Comparison of ENCODE assay signal across 14 cellular contexts in genomic region chr2:23635666-23636340, GRCh38.
DNase-seq lines count a peak whose midpoint lies in the region; ATAC-seq and TF ChIP-seq lines count a peak whose summit lies in the region.
"Had no signal": no experiment of that assay in that cellular context is flagged by ENCODE, and none has a peak within 500 bp of the region (broad histone marks: within the 10 kb centered on the region; RNA-seq: fewer than 3 reads in every experiment).

No MANE protein-coding gene starts in this region.

- H3K27ac Mint-ChIP-seq in glutamatergic neuron (ENCODE audit: unreplicated experiment) (peak overlapping the region; percentile 48), neural progenitor cell (peak overlapping the region; percentile 46)
- no peak overlapping the region for H3K27ac Mint-ChIP-seq in activated CD4-positive, alpha-beta memory T cell treated with anti-CD3 and anti-CD28 coated beads, Interleukin-2, amount 10 ng/mL, durations not matched to agents 7 days and 5 days
- H3K27ac Mint-ChIP-seq: CD4-positive, alpha-beta memory T cell had no signal

- ATAC-seq in left cardiac atrium, result no peak
- ATAC-seq in HG03196 (IDR thresholded peaks at IDR 0.05; ENCODE audit: unreplicated experiment), result no peak

- H3K36me3 ChIP-seq in left ventricle myocardium inferior (no peaks in the 10 kb centered on the region), neural progenitor cell (no peaks in the 10 kb centered on the region), spleen (peaks cover 0 to 3% (median 0%) of the 10 kb centered on the region in 6 donors)
- H3K36me3 ChIP-seq: BE2C had no signal

- no peak overlapping the region for H3K4me3 Mint-ChIP-seq in glutamatergic neuron (ENCODE audit: unreplicated experiment)
- no peak overlapping the region for H3K4me3 Mint-ChIP-seq in neural progenitor cell
- H3K4me3 Mint-ChIP-seq in activated CD4-positive, alpha-beta memory T cell treated with anti-CD3 and anti-CD28 coated beads, Interleukin-2, amount 10 ng/mL, durations not matched to agents 7 days and 5 days, result no peak overlapping the region
- H3K4me3 Mint-ChIP-seq: CD4-positive, alpha-beta memory T cell; GM23338 had no signal

- H3K9ac ChIP-seq in neural progenitor cell, result no peak overlapping the region

- H3K4me1 ChIP-seq in left ventricle myocardium inferior (peaks cover 17% of the 10 kb centered on the region), neural progenitor cell (peaks cover 14% of the 10 kb centered on the region), spleen (peaks cover 0 to 4% (median 0%) of the 10 kb centered on the region in 6 donors)

- H3K27ac ChIP-seq in left ventricle myocardium inferior (replicated peaks), result peak overlapping the region; percentile 75
- no peak overlapping the region for H3K27ac ChIP-seq in neural progenitor cell
- H3K27ac ChIP-seq in spleen, result peak overlapping the region in 1 of 8 donors; percentile 62
- H3K27ac ChIP-seq: C4-2B, HL-60 had no signal

- CTCF ChIA-PET in activated CD4-positive, alpha-beta memory T cell treated with anti-CD3 and anti-CD28 coated beads, Interleukin-2, amount 10 ng/mL, durations not matched to agents 7 days and 5 days (lab: Charles Lee), result no interaction called here

- H3K9me3 Mint-ChIP-seq in glutamatergic neuron (ENCODE audit: unreplicated experiment) (peaks cover 9% of the 10 kb centered on the region), neural progenitor cell (no peaks in the 10 kb centered on the region)
- no peaks in the 10 kb centered on the region for H3K9me3 Mint-ChIP-seq in activated CD4-positive, alpha-beta memory T cell treated with anti-CD3 and anti-CD28 coated beads, Interleukin-2, amount 10 ng/mL, durations not matched to agents 7 days and 5 days
- H3K9me3 Mint-ChIP-seq: CD4-positive, alpha-beta memory T cell; GM23338 had no signal

- H3K4me1 Mint-ChIP-seq in glutamatergic neuron (ENCODE audit: low read depth, unreplicated experiment), result peaks cover 17% of the 10 kb centered on the region
- H3K4me1 Mint-ChIP-seq in neural progenitor cell, result peaks cover 29% of the 10 kb centered on the region
- no peaks in the 10 kb centered on the region for H3K4me1 Mint-ChIP-seq in activated CD4-positive, alpha-beta memory T cell treated with anti-CD3 and anti-CD28 coated beads, Interleukin-2, amount 10 ng/mL, durations not matched to agents 7 days and 5 days
- H3K4me1 Mint-ChIP-seq: CD4-positive, alpha-beta memory T cell had no signal

- peaks cover 14% of the 10 kb centered on the region for H3F3A ChIP-seq in neural progenitor cell (ENCODE audit: low read depth)

- POLR2A ChIA-PET in activated CD4-positive, alpha-beta memory T cell treated with anti-CD3 and anti-CD28 coated beads, Interleukin-2, amount 10 ng/mL, durations not matched to agents 7 days and 5 days (lab: Charles Lee), result no interaction called here

- H2AFZ ChIP-seq in neural progenitor cell (replicated peaks), result no peak overlapping the region
- H2AFZ ChIP-seq: GM23338 had no signal

- H4K20me1 ChIP-seq in neural progenitor cell (ENCODE audit: low read depth), result no peaks in the 10 kb centered on the region

- no peaks in the 10 kb centered on the region for H3K27me3 ChIP-seq in left ventricle myocardium inferior (ENCODE audit: low read depth)
- H3K27me3 ChIP-seq in neural progenitor cell, result no peaks in the 10 kb centered on the region
- no peaks in the 10 kb centered on the region for H3K27me3 ChIP-seq in spleen (replicated peaks in 1 of 7)
- H3K27me3 ChIP-seq: BE2C had no signal

- H3K27me3 Mint-ChIP-seq in glutamatergic neuron (ENCODE audit: unreplicated experiment), result no peaks in the 10 kb centered on the region
- no peaks in the 10 kb centered on the region for H3K27me3 Mint-ChIP-seq in neural progenitor cell (ENCODE audit: insufficient read depth, low read depth)
- peaks cover 1% of the 10 kb centered on the region for H3K27me3 Mint-ChIP-seq in activated CD4-positive, alpha-beta memory T cell treated with anti-CD3 and anti-CD28 coated beads, Interleukin-2, amount 10 ng/mL, durations not matched to agents 7 days and 5 days
- H3K27me3 Mint-ChIP-seq: CD4-positive, alpha-beta memory T cell had no signal

- no peak overlapping the region for H3K4me2 ChIP-seq in neural progenitor cell
- H3K4me2 ChIP-seq: GM23338 had no signal

- H3K79me2 ChIP-seq in neural progenitor cell (ENCODE audit: low read depth), result no peaks in the 10 kb centered on the region

- intact Hi-C loops in left ventricle myocardium inferior (cut with micrococcal nuclease) (no loop called here), left cardiac atrium (cut with DNase I) (no loop called here), spleen (cut with DNase I; ENCODE audit: low total_unique reads) (no loop called here)

- no peaks in the 10 kb centered on the region for H3K36me3 Mint-ChIP-seq in glutamatergic neuron (ENCODE audit: unreplicated experiment)
- peaks cover 7% of the 10 kb centered on the region for H3K36me3 Mint-ChIP-seq in neural progenitor cell
- H3K36me3 Mint-ChIP-seq in activated CD4-positive, alpha-beta memory T cell treated with anti-CD3 and anti-CD28 coated beads, Interleukin-2, amount 10 ng/mL, durations not matched to agents 7 days and 5 days (ENCODE audit: low read depth), result no peaks in the 10 kb centered on the region
- H3K36me3 Mint-ChIP-seq: CD4-positive, alpha-beta memory T cell had no signal

- no peak for TF ChIP-seq CTCF in left ventricle myocardium inferior (IDR thresholded peaks at IDR 0.05; ENCODE audit: borderline replicate concordance)
- TF ChIP-seq CTCF in glutamatergic neuron (IDR thresholded peaks at IDR 0.05; ENCODE audit: partially characterized antibody, unreplicated experiment), result no peak
- TF ChIP-seq CTCF in neural progenitor cell (IDR thresholded peaks at IDR 0.05), result no peak
- no peak for TF ChIP-seq CTCF in spleen (IDR thresholded peaks at IDR 0.05 in 8 of 11, conservative IDR thresholded peaks at IDR 0.05 in 3 of 11)

- WGBS in spleen, 5 donors, result 69 to 89% (median 79%) methylated on average over 15 to 17 of the region's 17 CpGs

- no peak for DNase-seq in left ventricle myocardium inferior
- no peak for DNase-seq in left cardiac atrium
- DNase-seq in glutamatergic neuron, result no peak
- no peak for DNase-seq in neural progenitor cell (ENCODE audit: low spot score)
- peak; percentile 67 for DNase-seq in spleen
- no peak for DNase-seq in activated CD4-positive, alpha-beta memory T cell treated with anti-CD3 and anti-CD28 coated beads, Interleukin-2, amount 10 ng/mL, durations not matched to agents 7 days and 5 days
- DNase-seq in erythroblast (lab: John Stamatoyannopoulos, UW), result no peak
- DNase-seq: CD4-positive, alpha-beta memory T cell; DMS79 had no signal

- no peak overlapping the region for H3K4me3 ChIP-seq in left ventricle myocardium inferior
- no peak overlapping the region for H3K4me3 ChIP-seq in neural progenitor cell
- no peak overlapping the region for H3K4me3 ChIP-seq in spleen
- H3K4me3 ChIP-seq: GM23338 had no signal

- no peaks in the 10 kb centered on the region for H3K9me3 ChIP-seq in left ventricle myocardium inferior (replicated peaks)
- no peaks in the 10 kb centered on the region for H3K9me3 ChIP-seq in neural progenitor cell (ENCODE audit: low read depth)
- H3K9me3 ChIP-seq in spleen, result no peaks in the 10 kb centered on the region
- H3K9me3 ChIP-seq: BE2C had no signal

- no peak for TF ChIP-seq POLR2A in spleen (IDR thresholded peaks at IDR 0.05)
- TF ChIP-seq POLR2A in erythroblast (IDR thresholded peaks at IDR 0.05; ENCODE audit: low read length), result no peak
